In genomic region chr2:32484907-32485306, GRCh38 we compare ENCODE assay signal across 8 cellular contexts.
DNase-seq lines count a peak whose midpoint lies in the region; ATAC-seq, FAIRE-seq and TF ChIP-seq lines count a peak whose summit lies in the region.
"Had no signal": no experiment of that assay in that cellular context is flagged by ENCODE, and none has a peak within 500 bp of the region (broad histone marks: within the 10 kb centered on the region; RNA-seq: fewer than 3 reads in every experiment).

No MANE protein-coding gene starts in this region.

- TF ChIP-seq POLR2A in H54 (IDR thresholded peaks at IDR 0.05; ENCODE audit: low read depth, low read length), result no peak

- ATAC-seq in GM19397 (IDR thresholded peaks at IDR 0.05; ENCODE audit: unreplicated experiment), result no peak
- ATAC-seq: body of pancreas had no signal

- peaks cover 4 to 10% of the 10 kb centered on the region in 2 donors for H3K4me1 Mint-ChIP-seq in immature natural killer cell

- H3K4me3 Mint-ChIP-seq in immature natural killer cell, result no peak overlapping the region

- peaks cover 27 to 53% (median 30%) of the 10 kb centered on the region in 3 donors for H3K36me3 Mint-ChIP-seq in immature natural killer cell

- no peaks in the 10 kb centered on the region for H3K9me3 Mint-ChIP-seq in immature natural killer cell

- H3K27ac Mint-ChIP-seq in immature natural killer cell, result peak overlapping the region in 2 of 6 donors; percentile 27 to 37

- H3K27me3 Mint-ChIP-seq in immature natural killer cell (ENCODE audit: low read depth in 3 of 3), result no peaks in the 10 kb centered on the region

- DNase-seq in H54 (ENCODE audit: insufficient read length, low spot score), result peak; percentile 26
- peak; percentile 9 for DNase-seq in RKO (ENCODE audit: low spot score)
- peak; percentile 31 for DNase-seq in epidermal melanocyte (ENCODE audit: insufficient read length, low spot score)
- DNase-seq in skeletal muscle cell (ENCODE audit: low read depth), result peak; percentile 92
- no peak for DNase-seq in immature natural killer cell
- no peak for DNase-seq in NCI-H510A treated with DMSO at 0.1 percent for 48 hours (lab: John Stamatoyannopoulos, UW)

- FAIRE-seq in H54 (lab: Jason Lieb, UNC), result peak; percentile 95

- H3K4me3 ChIP-seq in skeletal muscle cell (ENCODE audit: low read depth, low read length), result no peak overlapping the region
- H3K4me3 ChIP-seq: body of pancreas had no signal

Comparison
In these comparisons a context has a peak if more than half of its experiments do, and no peak if none do; other contexts are left out.
1. DNase-seq: peak in H54 (single experiment), RKO (single experiment), epidermal melanocyte (single experiment) and skeletal muscle cell (single experiment); none in immature natural killer cell (0 of 3) and NCI-H510A treated with DMSO at 0.1 percent for 48 hours (single experiment).